Comparison of ENCODE assay signal across 17 cellular contexts in the genomic region with DNA sequence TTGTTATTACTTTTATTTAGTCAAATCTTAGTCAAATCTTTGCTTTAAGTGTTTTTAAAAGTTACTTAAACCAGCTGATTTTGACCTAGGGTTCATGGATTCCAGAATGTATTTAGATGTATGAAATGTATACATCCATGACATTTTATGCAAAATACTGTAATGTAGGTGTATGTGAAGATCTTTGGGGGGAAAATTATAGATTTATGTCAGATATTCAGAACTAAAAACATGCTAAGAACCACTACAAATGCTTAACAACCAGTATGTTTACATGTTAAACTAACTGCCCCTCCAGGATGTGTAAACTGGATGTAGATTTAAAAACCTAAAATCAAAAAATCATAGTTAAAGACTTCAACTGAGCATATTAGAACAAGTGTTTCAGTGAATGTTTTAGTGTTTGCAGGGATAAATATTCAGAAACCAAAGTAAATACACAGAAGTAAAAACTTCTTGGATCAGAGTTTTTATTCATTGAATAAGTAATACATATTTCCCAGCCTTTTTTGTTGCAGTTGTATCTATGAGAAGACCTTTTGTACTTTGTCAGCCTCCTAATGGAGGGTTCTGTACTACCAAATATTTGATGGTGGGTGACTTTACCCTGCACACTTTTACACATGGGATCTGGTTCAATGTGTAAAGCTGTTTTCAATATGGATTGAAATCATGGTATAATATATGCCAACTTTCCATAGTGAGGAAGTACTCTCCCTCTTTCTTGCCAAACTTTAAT. TPM values are rescaled to one million over a fixed set of nuclear protein-coding genes. Genes with fewer than 3 reads are reported as not detected.
DNase-seq lines count a peak whose midpoint lies in the region; ATAC-seq and TF ChIP-seq lines count a peak whose summit lies in the region.
"Had no signal": no experiment of that assay in that cellular context is flagged by ENCODE, and none has a peak within 500 bp of the region (broad histone marks: within the 10 kb centered on the region; RNA-seq: fewer than 3 reads in every experiment).

No MANE protein-coding gene starts in this region.

- H3K9me3 ChIP-seq in MM.1S (replicated peaks; ENCODE audit: insufficient read depth, low read length) (no peaks in the 10 kb centered on the region), tibial nerve (no peaks in the 10 kb centered on the region)
- H3K9me3 ChIP-seq: Peyer's patch had no signal

- H3K9ac ChIP-seq in MM.1S (ENCODE audit: low read length): no peak overlapping the region

- TF ChIP-seq POLR2A in tibial nerve (IDR thresholded peaks at IDR 0.05): no peak

- no peak for DNase-seq in MM.1S
- no peak for DNase-seq in choroid plexus epithelial cell (ENCODE audit: low read depth)
- no peak for DNase-seq in nephron progenitor cell
- DNase-seq in tibial nerve (ENCODE audit: low spot score in 2 of 2): no peak
- no peak for DNase-seq in activated T-cell treated with anti-CD3 and anti-CD28 coated beads, Interleukin-2, amount 50 U/mL, for 72 hours
- DNase-seq: left colon; natural killer cell; NCI-H2081 treated with DMSO at 0.1 percent for 48 hours; NCI-H526; Peyer's patch; stimulated activated naive CD8-positive, alpha-beta T cell treated with anti-CD3 and anti-CD28 coated beads, Interleukin-15, amount 100 ng/mL, for 72 hours; T-helper 17 cell had no signal

- H3K27ac Mint-ChIP-seq in nephron progenitor cell: no peak overlapping the region
- H3K27ac Mint-ChIP-seq in activated T-cell treated with anti-CD3 and anti-CD28 coated beads, Interleukin-2, amount 50 U/mL, for 72 hours: no peak overlapping the region
- H3K27ac Mint-ChIP-seq: activated naive CD4-positive, alpha-beta T cell treated with anti-CD3 and anti-CD28 coated beads, Interleukin-2, amount 50 U/mL, for 24 hours; natural killer cell; stimulated activated naive CD8-positive, alpha-beta T cell treated with anti-CD3 and anti-CD28 coated beads, Interleukin-15, amount 100 ng/mL, for 72 hours; T-helper 17 cell had no signal

- no peaks in the 10 kb centered on the region for H3K9me3 Mint-ChIP-seq in nephron progenitor cell
- H3K9me3 Mint-ChIP-seq in activated T-cell treated with anti-CD3 and anti-CD28 coated beads, Interleukin-2, amount 50 U/mL, for 72 hours: no peaks in the 10 kb centered on the region
- H3K9me3 Mint-ChIP-seq: activated naive CD4-positive, alpha-beta T cell treated with anti-CD3 and anti-CD28 coated beads, Interleukin-2, amount 50 U/mL, for 24 hours; natural killer cell; stimulated activated naive CD8-positive, alpha-beta T cell treated with anti-CD3 and anti-CD28 coated beads, Interleukin-15, amount 100 ng/mL, for 72 hours had no signal

- peaks cover 24% of the 10 kb centered on the region for H3K4me1 Mint-ChIP-seq in nephron progenitor cell
- peaks cover 31% of the 10 kb centered on the region for H3K4me1 Mint-ChIP-seq in activated T-cell treated with anti-CD3 and anti-CD28 coated beads, Interleukin-2, amount 50 U/mL, for 72 hours (ENCODE audit: low read depth)

- H3K4me3 ChIP-seq in MM.1S (ENCODE audit: low read length) (no peak overlapping the region), choroid plexus epithelial cell (ENCODE audit: low read depth, low read length) (peak overlapping the region; percentile 12), tibial nerve (peak overlapping the region in 1 of 4 donors; percentile 59)
- H3K4me3 ChIP-seq: GM12878 had no signal

- no peaks in the 10 kb centered on the region for H3K36me3 Mint-ChIP-seq in nephron progenitor cell (ENCODE audit: low read depth)
- H3K36me3 Mint-ChIP-seq in activated T-cell treated with anti-CD3 and anti-CD28 coated beads, Interleukin-2, amount 50 U/mL, for 72 hours (ENCODE audit: insufficient read depth in 2 of 2): peaks cover 0 to 2% of the 10 kb centered on the region in 2 donors
- H3K36me3 Mint-ChIP-seq: activated naive CD4-positive, alpha-beta T cell treated with anti-CD3 and anti-CD28 coated beads, Interleukin-2, amount 50 U/mL, for 24 hours; natural killer cell had no signal

- H3K4me1 ChIP-seq in MM.1S (ENCODE audit: low read length): peaks cover 53% of the 10 kb centered on the region
- peaks cover 0 to 57% (median 15%) of the 10 kb centered on the region in 4 donors for H3K4me1 ChIP-seq in tibial nerve

- no peak for TF ChIP-seq CTCF in MM.1S (IDR thresholded peaks at IDR 0.05; ENCODE audit: low read length)
- TF ChIP-seq CTCF in choroid plexus epithelial cell (conservative IDR thresholded peaks at IDR 0.05; ENCODE audit: low read depth, low read length): no peak
- no peak for TF ChIP-seq CTCF in nephron progenitor cell (IDR thresholded peaks at IDR 0.05)
- no peak for TF ChIP-seq CTCF in tibial nerve (IDR thresholded peaks at IDR 0.05)

- H3K27me3 ChIP-seq in MM.1S (replicated peaks; ENCODE audit: insufficient read depth, low read length) (no peaks in the 10 kb centered on the region), tibial nerve (no peaks in the 10 kb centered on the region)
- H3K27me3 ChIP-seq: Peyer's patch had no signal

- H3K79me2 ChIP-seq in MM.1S (ENCODE audit: low read length): no peaks in the 10 kb centered on the region

- H2AFZ ChIP-seq in MM.1S (ENCODE audit: low read length): no peak overlapping the region

- no peak for TF ChIP-seq EP300 in tibial nerve (IDR thresholded peaks at IDR 0.05)

- H3K4me2 ChIP-seq in MM.1S (ENCODE audit: low read depth, low read length): peak overlapping the region; percentile 93; the same call in 1 of the 2 replicates

- H4K20me1 ChIP-seq in MM.1S (ENCODE audit: insufficient read depth, low read length): no peaks in the 10 kb centered on the region

- peaks cover 49% of the 10 kb centered on the region for H3F3A ChIP-seq in MM.1S (ENCODE audit: insufficient read depth, low read length)

- no peaks in the 10 kb centered on the region for H3K9me2 ChIP-seq in MM.1S (replicated peaks; ENCODE audit: insufficient read depth, low read length)

- H3K36me3 ChIP-seq in MM.1S (replicated peaks; ENCODE audit: insufficient read depth, low read length) (no peaks in the 10 kb centered on the region), tibial nerve (no peaks in the 10 kb centered on the region)
- H3K36me3 ChIP-seq: Peyer's patch had no signal

- H3K4me3 Mint-ChIP-seq in nephron progenitor cell: peak overlapping the region; percentile 2
- H3K4me3 Mint-ChIP-seq in activated T-cell treated with anti-CD3 and anti-CD28 coated beads, Interleukin-2, amount 50 U/mL, for 72 hours: no peak overlapping the region
- H3K4me3 Mint-ChIP-seq: activated naive CD4-positive, alpha-beta T cell treated with anti-CD3 and anti-CD28 coated beads, Interleukin-2, amount 50 U/mL, for 24 hours; natural killer cell; stimulated activated naive CD8-positive, alpha-beta T cell treated with anti-CD3 and anti-CD28 coated beads, Interleukin-15, amount 100 ng/mL, for 72 hours; T-helper 17 cell had no signal

- H3K27me3 Mint-ChIP-seq in nephron progenitor cell (ENCODE audit: low read depth, poor library complexity): peaks cover 33% of the 10 kb centered on the region
- H3K27me3 Mint-ChIP-seq in activated T-cell treated with anti-CD3 and anti-CD28 coated beads, Interleukin-2, amount 50 U/mL, for 72 hours (ENCODE audit: low read depth): peaks cover 34% of the 10 kb centered on the region

- H3K27ac ChIP-seq in MM.1S (ENCODE audit: low read length) (no peak overlapping the region), tibial nerve (peak overlapping the region in 3 of 4 donors; percentile 29 to 92 (median 79))

- ATAC-seq in activated T-cell treated with anti-CD3 and anti-CD28 coated beads, Interleukin-2, amount 50 U/mL, for 72 hours (replicated peaks in 1 of 2): no peak
- ATAC-seq in GM21529 (IDR thresholded peaks at IDR 0.05; ENCODE audit: unreplicated experiment) (no peak), HG02840 (IDR thresholded peaks at IDR 0.05; ENCODE audit: low FRiP score, unreplicated experiment) (no peak)
- ATAC-seq: GM12878; HCT116; left colon; natural killer cell; stimulated activated naive CD8-positive, alpha-beta T cell treated with anti-CD3 and anti-CD28 coated beads, Interleukin-15, amount 100 ng/mL, for 72 hours; T-helper 17 cell had no signal

RNA-seq across cellular contexts. Expression of gene CPED1, which starts 3.9 kb away (rescaled TPM):
- total RNA-seq in tibial nerve: 10 to 100 TPM; 15.0 to 32.1 (median 21.8) TPM
- total RNA-seq in activated T-cell treated with anti-CD3 and anti-CD28 coated beads, Interleukin-2, amount 50 U/mL, for 72 hours: not detected

RNA-seq across cellular contexts. Expression of gene ING3, which starts 41.9 kb away (rescaled TPM):
- 10 to 100 TPM in 2 of 4 donors, 1 to 10 TPM in 2; 9.4 to 21.3 (median 11.4) TPM for total RNA-seq in tibial nerve
- total RNA-seq in activated T-cell treated with anti-CD3 and anti-CD28 coated beads, Interleukin-2, amount 50 U/mL, for 72 hours: 10 to 100 TPM; 40.3 to 45.1 TPM

Comparison
In these comparisons a context has a peak if more than half of its experiments do, and no peak if none do; other contexts are left out.
1. RNA of gene CPED1, which starts 3.9 kb away (total RNA-seq): 15.0 to 32.1 TPM in tibial nerve; not detected in activated T-cell treated with anti-CD3 and anti-CD28 coated beads, Interleukin-2, amount 50 U/mL, for 72 hours; every median in the first group is over 10 times any median in the second.